Comparison of ENCODE assay signal across 8 cellular contexts in the genomic region with DNA sequence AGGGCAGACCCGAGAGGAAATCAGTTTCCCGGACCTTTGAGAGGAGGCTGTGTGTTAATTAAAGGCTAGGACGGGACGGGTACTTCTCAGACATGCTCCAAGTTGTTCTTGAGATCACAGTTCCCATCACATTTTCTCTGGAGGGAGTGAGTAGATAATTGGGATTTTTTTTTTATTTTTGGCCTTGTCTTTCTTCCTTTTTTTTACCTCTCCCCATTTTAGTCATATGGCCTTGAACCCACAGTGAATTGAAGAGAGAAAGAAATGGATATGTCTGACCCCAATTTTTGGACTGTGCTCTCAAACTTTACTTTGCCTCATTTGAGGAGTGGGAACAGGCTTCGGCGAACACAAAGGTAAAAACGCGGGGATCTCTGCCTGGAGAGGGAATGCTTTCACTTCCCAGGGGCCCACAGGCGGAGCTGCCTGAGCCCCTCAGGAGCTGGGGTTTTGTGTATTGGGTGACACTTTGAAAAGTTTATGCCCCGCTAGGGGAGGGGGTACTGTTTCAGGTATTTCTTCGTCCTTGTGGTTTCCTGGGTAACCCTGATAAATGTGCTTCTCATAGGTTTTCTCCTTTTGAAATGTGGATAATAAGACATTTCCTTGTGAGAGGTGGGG.
DNase-seq lines count a peak whose midpoint lies in the region; ATAC-seq and TF ChIP-seq lines count a peak whose summit lies in the region.

No MANE protein-coding gene starts in this region.

- POLR2A ChIA-PET in CD4-positive, alpha-beta memory T cell (lab: Charles Lee; ENCODE audit: partially characterized antibody): interaction anchor here (0.6 to 3.0 kb wide), 18 partner anchors 9 to 1275 kb away, joined by 3 to 24 read pairs (median 4); partner anchors contain the start of genes ERBIN and PIK3R1
- POLR2A ChIA-PET in Panc1 (lab: Charles Lee): no interaction called here

- no TSS peak for BruUV-seq in Panc1 (replicated peaks; lab: Mats Ljungman, UMichigan)

- peaks cover 0 to 7% of the 10 kb centered on the region in 2 donors for H3K36me3 Mint-ChIP-seq in CD4-positive, alpha-beta memory T cell
- H3K36me3 Mint-ChIP-seq in endothelial cell (ENCODE audit: low read depth, unreplicated experiment): peaks cover 12% of the 10 kb centered on the region

- CTCF ChIA-PET in CD4-positive, alpha-beta memory T cell (lab: Charles Lee; ENCODE audit: partially characterized antibody): interaction anchor here (0.8 to 1.5 kb wide), 6 partner anchors 12 to 203 kb away, joined by 3 to 7 read pairs (median 4); no protein-coding TSS in a partner anchor
- CTCF ChIA-PET in Panc1 (lab: Charles Lee): no interaction called here

- H3K4me2 ChIP-seq in neuronal stem cell (ENCODE audit: insufficient read depth, low read length, poor library complexity, severe bottlenecking): peak overlapping the region; percentile 91

- H2BK5ac ChIP-seq in neuronal stem cell (ENCODE audit: low read length): no peak overlapping the region

- no peak overlapping the region for H2AK5ac ChIP-seq in neuronal stem cell (ENCODE audit: low read depth, low read length)

- H3K4me1 ChIP-seq in CD4-positive, alpha-beta memory T cell (ENCODE audit: insufficient read depth, low read length): peaks cover 61% of the 10 kb centered on the region
- H3K4me1 ChIP-seq in Panc1 (ENCODE audit: control insufficient read depth, insufficient read depth, low read length): no peaks in the 10 kb centered on the region; the same call in 1 of the 2 replicates
- peaks cover 3 to 11% of the 10 kb centered on the region in 2 donors for H3K4me1 ChIP-seq in neuronal stem cell (ENCODE audit: control insufficient read depth in 2 of 2, insufficient read depth in 1 of 2, low read depth in 1 of 2, low read length in 2 of 2)

- H2BK120ac ChIP-seq in neuronal stem cell (ENCODE audit: low read depth, low read length): no peak overlapping the region

- H3K4me1 Mint-ChIP-seq in CD4-positive, alpha-beta memory T cell: peaks cover 44 to 64% (median 56%) of the 10 kb centered on the region in 4 donors
- H3K4me1 Mint-ChIP-seq in endothelial cell (ENCODE audit: unreplicated experiment): peaks cover 70% of the 10 kb centered on the region

- H2AFZ ChIP-seq in neuronal stem cell (ENCODE audit: low read length): peak overlapping the region; percentile 90

- H3K36me3 ChIP-seq in CD4-positive, alpha-beta memory T cell (ENCODE audit: insufficient read depth, low read length): no peaks in the 10 kb centered on the region
- H3K36me3 ChIP-seq in Panc1 (ENCODE audit: control insufficient read depth, insufficient read depth, low read length): no peaks in the 10 kb centered on the region
- H3K36me3 ChIP-seq in neuronal stem cell (replicated peaks in 1 of 2; ENCODE audit: control insufficient read depth in 2 of 2, insufficient read depth in 2 of 2, low read length in 2 of 2): no peaks in the 10 kb centered on the region

- in situ Hi-C loops in Panc1 (cut with HindIII; ENCODE audit: low pct_unique_long_range_greater_than_20kb, low sequenced_read_pairs): no loop called here

- H3K23ac ChIP-seq in neuronal stem cell (ENCODE audit: low read depth, low read length, poor library complexity): no peak overlapping the region

- no peaks in the 10 kb centered on the region for H3K79me1 ChIP-seq in neuronal stem cell (ENCODE audit: low read depth, low read length)

- no peak overlapping the region for H3K18ac ChIP-seq in neuronal stem cell (ENCODE audit: low read length)

- no peak overlapping the region for H4K8ac ChIP-seq in neuronal stem cell (ENCODE audit: low read depth, low read length)

- intact Hi-C loops in CD4-positive, alpha-beta memory T cell (cut with micrococcal nuclease): loop anchor here (1.0 to 5.0 kb wide), 3 partner anchors 17 to 204 kb away; no protein-coding TSS in a partner anchor
- intact Hi-C loops in Panc1 (cut with micrococcal nuclease; ENCODE audit: unreplicated experiment): no loop called here

- peak overlapping the region; percentile 89 to 99 (median 98) for H3K4me3 Mint-ChIP-seq in CD4-positive, alpha-beta memory T cell
- H3K4me3 Mint-ChIP-seq in endothelial cell (ENCODE audit: unreplicated experiment): peak overlapping the region; percentile 87

- peak overlapping the region; percentile 81 to 83 for H3K4me3 ChIP-seq in CD4-positive, alpha-beta memory T cell (ENCODE audit: low read length in 2 of 2)
- H3K4me3 ChIP-seq in Panc1 (ENCODE audit: low read depth in 2 of 2, low read length in 2 of 2) (peak overlapping the region; percentile 47 to 82), neuronal stem cell (ENCODE audit: low read length in 2 of 2) (peak overlapping the region; percentile 69 to 72)

- H3K14ac ChIP-seq in neuronal stem cell (ENCODE audit: low read length): no peak overlapping the region

- no peak overlapping the region for H4K91ac ChIP-seq in neuronal stem cell (ENCODE audit: low read depth, low read length, poor library complexity)

- no peaks in the 10 kb centered on the region for H3K27me3 ChIP-seq in CD4-positive, alpha-beta memory T cell (ENCODE audit: insufficient read depth, low read length)
- peaks cover 6% of the 10 kb centered on the region for H3K27me3 ChIP-seq in Panc1 (ENCODE audit: control insufficient read depth, insufficient read depth, low read length)
- H3K27me3 ChIP-seq in neuronal stem cell (ENCODE audit: control insufficient read depth in 3 of 3, insufficient read depth in 3 of 3, low read depth in 1 of 3, low read length in 3 of 3): peaks cover 0 to 4% (median 0%) of the 10 kb centered on the region in 3 experiments

- no peaks in the 10 kb centered on the region for H3K9me3 ChIP-seq in CD4-positive, alpha-beta memory T cell (ENCODE audit: control insufficient read depth in 1 of 2, low read length in 2 of 2)
- H3K9me3 ChIP-seq in Panc1 (ENCODE audit: control insufficient read depth, insufficient read depth, low read depth, low read length) (no peaks in the 10 kb centered on the region), neuronal stem cell (replicated peaks in 1 of 2; ENCODE audit: control insufficient read depth in 2 of 2, insufficient read depth in 1 of 2, low read depth in 1 of 2, low read length in 2 of 2) (no peaks in the 10 kb centered on the region)

- H3K27me3 Mint-ChIP-seq in CD4-positive, alpha-beta memory T cell: no peaks in the 10 kb centered on the region
- no peaks in the 10 kb centered on the region for H3K27me3 Mint-ChIP-seq in endothelial cell (ENCODE audit: unreplicated experiment)

- ATAC-seq in Panc1 (no peak), HG02610 (IDR thresholded peaks at IDR 0.05; ENCODE audit: unreplicated experiment) (no peak)

- TF ChIP-seq CTCF in Panc1 (IDR thresholded peaks at IDR 0.05): no peak
- TF ChIP-seq CTCF in endothelial cell (IDR thresholded peaks at IDR 0.05; ENCODE audit: unreplicated experiment): no peak

- no peak overlapping the region for H3K4ac ChIP-seq in neuronal stem cell (ENCODE audit: low read length)

- no CpG with 5 or more reads among the region's 11 CpGs for WGBS in neuronal stem cell (ENCODE audit: extremely low coverage in 2 of 2, insufficient read length in 2 of 2, insufficient replicate concordance in 1 of 2), 2 donors

- no peak overlapping the region for H2BK12ac ChIP-seq in neuronal stem cell (ENCODE audit: low read length)

- H3K27ac Mint-ChIP-seq in CD4-positive, alpha-beta memory T cell: peak overlapping the region; percentile 95 to 99 (median 98)
- H3K27ac Mint-ChIP-seq in endothelial cell (ENCODE audit: unreplicated experiment): peak overlapping the region; percentile 97

- no peak for DNase-seq in CD4-positive, alpha-beta memory T cell
- DNase-seq in Panc1 (ENCODE audit: low read depth, low spot score): no peak
- DNase-seq in endothelial cell (ENCODE audit: low spot score): no peak
- DNase-seq in neuronal stem cell (ENCODE audit: low spot score): no peak
- DNase-seq in A172 (ENCODE audit: low spot score): no peak
- no peak for DNase-seq in NAMALWA (ENCODE audit: low spot score)
- DNase-seq in stimulated activated naive CD4-positive, alpha-beta T cell treated with Interleukin-2 at 50 U/mL for 16 hours (lab: John Stamatoyannopoulos, UW): no peak

- no peak overlapping the region for H2BK15ac ChIP-seq in neuronal stem cell (ENCODE audit: low read length)

- H3K27ac ChIP-seq in CD4-positive, alpha-beta memory T cell (ENCODE audit: low read depth, low read length): peak overlapping the region; percentile 82
- H3K27ac ChIP-seq in Panc1 (ENCODE audit: low read length): peak overlapping the region; percentile 48; the same call in 1 of the 2 replicates
- no peak overlapping the region for H3K27ac ChIP-seq in neuronal stem cell (replicated peaks; ENCODE audit: low read length)

- no peak overlapping the region for H3K9ac ChIP-seq in neuronal stem cell (ENCODE audit: low read depth, low read length, poor library complexity)

- no peaks in the 10 kb centered on the region for H3K9me3 Mint-ChIP-seq in CD4-positive, alpha-beta memory T cell
- no peaks in the 10 kb centered on the region for H3K9me3 Mint-ChIP-seq in endothelial cell (ENCODE audit: unreplicated experiment)
